Comparison of ENCODE assay signal across 13 cellular contexts in genomic region chr13:111384441-111385181, GRCh38.
DNase-seq lines count a peak whose midpoint lies in the region; FAIRE-seq and TF ChIP-seq lines count a peak whose summit lies in the region.
"Had no signal": no experiment of that assay in that cellular context is flagged by ENCODE, and none has a peak within 500 bp of the region (broad histone marks: within the 10 kb centered on the region; RNA-seq: fewer than 3 reads in every experiment).

No MANE protein-coding gene starts in this region.

- H3K4me1 Mint-ChIP-seq in T-helper 1 cell treated with Interleukin-12 subunit alpha and Interleukin-12 subunit beta and Interleukin-4 antibody, amounts not matched to agents 30 μg/mL and 1 μg/mL, for 36 hours (ENCODE audit: low read depth), result peaks cover 19% of the 10 kb centered on the region
- no peaks in the 10 kb centered on the region for H3K4me1 Mint-ChIP-seq in endodermal cell

- no peak overlapping the region for H3K4me3 Mint-ChIP-seq in T-helper 1 cell treated with Interleukin-12 subunit alpha and Interleukin-12 subunit beta and Interleukin-4 antibody, amounts not matched to agents 30 μg/mL and 1 μg/mL, for 36 hours
- no peak overlapping the region for H3K4me3 Mint-ChIP-seq in endodermal cell
- H3K4me3 Mint-ChIP-seq: stimulated activated effector memory CD8-positive, alpha-beta T cell treated with anti-CD3 and anti-CD28 coated beads, Interleukin-12 subunit alpha, Interleukin-12 subunit beta, amount 100 ng/mL, for 72 hours had no signal

- H3K36me3 Mint-ChIP-seq in T-helper 1 cell treated with Interleukin-12 subunit alpha and Interleukin-12 subunit beta and Interleukin-4 antibody, amounts not matched to agents 30 μg/mL and 1 μg/mL, for 36 hours (ENCODE audit: low read depth), result no peaks in the 10 kb centered on the region
- H3K36me3 Mint-ChIP-seq in endodermal cell (ENCODE audit: low read depth), result no peaks in the 10 kb centered on the region
- H3K36me3 Mint-ChIP-seq: stimulated activated effector memory CD8-positive, alpha-beta T cell treated with anti-CD3 and anti-CD28 coated beads, Interleukin-12 subunit alpha, Interleukin-12 subunit beta, amount 100 ng/mL, for 72 hours had no signal

- 87 to 91% methylated on average over 9 to 11 of the region's 11 CpGs for WGBS in endodermal cell (ENCODE audit: insufficient coverage in 1 of 2, insufficient read length in 1 of 2), 2 experiments

- peaks cover 10% of the 10 kb centered on the region for H3K9me3 Mint-ChIP-seq in T-helper 1 cell treated with Interleukin-12 subunit alpha and Interleukin-12 subunit beta and Interleukin-4 antibody, amounts not matched to agents 30 μg/mL and 1 μg/mL, for 36 hours
- peaks cover 18% of the 10 kb centered on the region for H3K9me3 Mint-ChIP-seq in endodermal cell
- H3K9me3 Mint-ChIP-seq: stimulated activated effector memory CD8-positive, alpha-beta T cell treated with anti-CD3 and anti-CD28 coated beads, Interleukin-12 subunit alpha, Interleukin-12 subunit beta, amount 100 ng/mL, for 72 hours had no signal

- H3K27me3 Mint-ChIP-seq in T-helper 1 cell treated with Interleukin-12 subunit alpha and Interleukin-12 subunit beta and Interleukin-4 antibody, amounts not matched to agents 30 μg/mL and 1 μg/mL, for 36 hours (ENCODE audit: low read depth), result no peaks in the 10 kb centered on the region
- no peaks in the 10 kb centered on the region for H3K27me3 Mint-ChIP-seq in endodermal cell (ENCODE audit: insufficient read depth)

- FAIRE-seq in urothelium cell line (lab: Jason Lieb, UNC) (peak; percentile 20), RCC 7860 (lab: Jason Lieb, UNC) (no peak)

- no peaks in the 10 kb centered on the region for H3K4me1 ChIP-seq in endodermal cell (ENCODE audit: control insufficient read depth, insufficient read depth, low read length)

- H3K4me3 ChIP-seq in endodermal cell (ENCODE audit: low read length), result no peak overlapping the region

- no peaks in the 10 kb centered on the region for H3K9me3 ChIP-seq in endodermal cell (ENCODE audit: control insufficient read depth, low read length)

- peak overlapping the region; percentile 12 for H3K27ac Mint-ChIP-seq in T-helper 1 cell treated with Interleukin-12 subunit alpha and Interleukin-12 subunit beta and Interleukin-4 antibody, amounts not matched to agents 30 μg/mL and 1 μg/mL, for 36 hours
- no peak overlapping the region for H3K27ac Mint-ChIP-seq in endodermal cell
- H3K27ac Mint-ChIP-seq: stimulated activated effector memory CD8-positive, alpha-beta T cell treated with anti-CD3 and anti-CD28 coated beads, Interleukin-12 subunit alpha, Interleukin-12 subunit beta, amount 100 ng/mL, for 72 hours had no signal

- peak in 4 of 6 experiments; percentile 9 to 73 (median 60) for DNase-seq in stimulated activated naive CD4-positive, alpha-beta T cell (lab: John Stamatoyannopoulos, UW)
- no peak for DNase-seq in stimulated activated naive CD4-positive, alpha-beta T cell treated with Interleukin-2 at 50 U/mL for 16 hours (lab: John Stamatoyannopoulos, UW)
- peak; percentile 14 for DNase-seq in endodermal cell
- no peak for DNase-seq in urothelium cell line (ENCODE audit: low spot score)
- DNase-seq in NCI-H2171 treated with DMSO at 0.1 percent for 48 hours (lab: John Stamatoyannopoulos, UW), result no peak
- no peak for DNase-seq in RCC 7860 (ENCODE audit: low spot score)
- DNase-seq: erythroblast; GDM1; NCI-H1092 treated with DMSO at 0.1 percent for 48 hours; NCI-H524; stimulated activated CD4-positive, alpha-beta T cell treated with anti-CD3 and anti-CD28 coated beads, Interleukin-4, amount 100 ng/mL, for 4 hours had no signal

- no peak overlapping the region for H3K27ac ChIP-seq in endodermal cell (ENCODE audit: low read depth, low read length)

- no peaks in the 10 kb centered on the region for H3K27me3 ChIP-seq in endodermal cell (ENCODE audit: control insufficient read depth, insufficient read depth, low read length, poor library complexity, severe bottlenecking)

- H3K36me3 ChIP-seq in endodermal cell (ENCODE audit: control insufficient read depth, insufficient read depth, low read length), result no peaks in the 10 kb centered on the region

- H3K9ac ChIP-seq in endodermal cell (ENCODE audit: extremely low read depth, low read length, poor library complexity, severe bottlenecking), result no peak overlapping the region

- no peak for TF ChIP-seq CTCF in endodermal cell (conservative IDR thresholded peaks at IDR 0.05)

Comparison
In these comparisons a context has a peak if more than half of its experiments do, and no peak if none do; other contexts are left out.
1. DNase-seq: peak in stimulated activated naive CD4-positive, alpha-beta T cell (4 of 6) and endodermal cell (single experiment); none in stimulated activated naive CD4-positive, alpha-beta T cell treated with Interleukin-2 at 50 U/mL for 16 hours (single experiment), urothelium cell line (single experiment), NCI-H2171 treated with DMSO at 0.1 percent for 48 hours (single experiment) and RCC 7860 (single experiment).